ENCODE assay signal across 8 cellular contexts in the genomic region with DNA sequence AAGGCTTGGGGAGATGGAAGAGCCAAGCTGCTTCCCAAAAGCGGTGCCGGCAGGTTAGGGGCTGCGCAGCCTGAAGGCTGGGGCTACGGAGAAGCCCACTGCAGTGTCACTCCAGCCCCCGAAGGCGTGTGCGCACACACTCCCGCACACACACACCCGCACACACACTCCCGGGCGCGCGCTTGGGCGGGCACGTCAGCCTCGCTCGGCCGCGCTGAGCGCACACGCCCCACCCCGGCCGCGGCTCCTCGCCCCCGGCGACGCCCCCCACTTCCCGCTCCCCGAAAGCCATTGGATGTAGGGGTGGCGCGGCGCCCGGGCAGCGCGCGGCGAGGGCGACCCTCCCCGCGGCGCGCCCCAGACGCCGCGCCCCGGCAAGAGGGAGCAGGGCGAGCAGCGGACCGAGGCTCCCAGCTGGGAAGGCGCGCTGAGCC. TPM values are rescaled to one million over a fixed set of nuclear protein-coding genes. Genes with fewer than 3 reads are reported as not detected.
DNase-seq lines count a peak whose midpoint lies in the region; ATAC-seq and TF ChIP-seq lines count a peak whose summit lies in the region.

A gene with protein sequence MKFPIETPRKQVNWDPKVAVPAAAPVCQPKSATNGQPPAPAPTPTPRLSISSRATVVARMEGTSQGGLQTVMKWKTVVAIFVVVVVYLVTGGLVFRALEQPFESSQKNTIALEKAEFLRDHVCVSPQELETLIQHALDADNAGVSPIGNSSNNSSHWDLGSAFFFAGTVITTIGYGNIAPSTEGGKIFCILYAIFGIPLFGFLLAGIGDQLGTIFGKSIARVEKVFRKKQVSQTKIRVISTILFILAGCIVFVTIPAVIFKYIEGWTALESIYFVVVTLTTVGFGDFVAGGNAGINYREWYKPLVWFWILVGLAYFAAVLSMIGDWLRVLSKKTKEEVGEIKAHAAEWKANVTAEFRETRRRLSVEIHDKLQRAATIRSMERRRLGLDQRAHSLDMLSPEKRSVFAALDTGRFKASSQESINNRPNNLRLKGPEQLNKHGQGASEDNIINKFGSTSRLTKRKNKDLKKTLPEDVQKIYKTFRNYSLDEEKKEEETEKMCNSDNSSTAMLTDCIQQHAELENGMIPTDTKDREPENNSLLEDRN (minus strand): TSS at position 184 of the 434 bp plus-strand sequence. CDS start 471 bp downstream, outside the sequence.

- H3K27ac ChIP-seq in ACC112 (ENCODE audit: low read depth, low read length) (no peak within 1 kb of the TSS), mesodermal cell (ENCODE audit: low read depth, low read length, severe bottlenecking) (no peak within 1 kb of the TSS), adrenal gland (no peak within 1 kb of the TSS)

- TF ChIP-seq POLR2A in adrenal gland (IDR thresholded peaks at IDR 0.05), result no peak

- in situ Hi-C loops in astrocyte of the spinal cord (cut with HindIII; ENCODE audit: low sequenced_read_pairs), result no loop called here

- H3K9me3 ChIP-seq in mesodermal cell (ENCODE audit: control insufficient read depth, low read length) (no peaks in the 10 kb centered on the region), adrenal gland (replicated peaks in 1 of 3) (no peaks in the 10 kb centered on the region)

- TF ChIP-seq CTCF in astrocyte of the spinal cord (IDR thresholded peaks at IDR 0.05; ENCODE audit: low read depth, low read length), result no peak
- TF ChIP-seq CTCF in adrenal gland (IDR thresholded peaks at IDR 0.05), result no peak
- no peak for TF ChIP-seq CTCF in omental fat pad (IDR thresholded peaks at IDR 0.05)

- no peak within 1 kb of the TSS for H2AFZ ChIP-seq in ACC112 (ENCODE audit: low read length, unreplicated experiment)

- ATAC-seq in GM18858 (IDR thresholded peaks at IDR 0.05; ENCODE audit: unreplicated experiment) (peak; percentile 14), HG03097 (IDR thresholded peaks at IDR 0.05; ENCODE audit: low FRiP score, unreplicated experiment) (peak; percentile 18), omental fat pad (ENCODE audit: low FRiP score) (no peak)

- intact Hi-C loops in adrenal gland (cut with DNase I), result no loop called here

- DNase-seq in astrocyte of the spinal cord (ENCODE audit: low read depth, low spot score) (peak; percentile 10), A172 (ENCODE audit: low spot score) (no peak), adrenal gland (no peak), omental fat pad (ENCODE audit: low spot score) (no peak)

- H3K4me3 ChIP-seq in ACC112 (ENCODE audit: low read depth, low read length) (peak within 1 kb of the TSS; percentile 56), astrocyte of the spinal cord (ENCODE audit: low read depth, low read length) (peak within 1 kb of the TSS; percentile 20), mesodermal cell (ENCODE audit: extremely low read depth, insufficient read depth, low read length, poor library complexity, severe bottlenecking) (peak within 1 kb of the TSS; percentile 47), adrenal gland (peak within 1 kb of the TSS in 1 of 4 donors; percentile 46)

- WGBS in mesodermal cell (ENCODE audit: insufficient coverage in 2 of 2), 2 experiments, result 0% methylated on average over 7 to 13 of the region's 52 CpGs
- 0 to 1% (median 0%) methylated on average over 2 to 52 of the region's 52 CpGs for WGBS in adrenal gland, 4 donors

- no peaks in the 10 kb centered on the region for H3K4me1 ChIP-seq in ACC112 (ENCODE audit: control insufficient read depth, insufficient read depth, low read length, unreplicated experiment)
- no peaks in the 10 kb centered on the region for H3K4me1 ChIP-seq in mesodermal cell (ENCODE audit: control insufficient read depth, insufficient read depth, low read length, poor library complexity, severe bottlenecking)
- H3K4me1 ChIP-seq in adrenal gland (replicated peaks in 1 of 2), result no peaks in the 10 kb centered on the region

- H3K27me3 ChIP-seq in ACC112 (ENCODE audit: insufficient read depth, low read length), result peaks cover 98% of the 10 kb centered on the region
- peaks cover 51% of the 10 kb centered on the region for H3K27me3 ChIP-seq in adrenal gland

- H3K36me3 ChIP-seq in ACC112 (ENCODE audit: insufficient read depth, low read length) (no peaks in the 10 kb centered on the region), mesodermal cell (ENCODE audit: control insufficient read depth, insufficient read depth, low read length) (no peaks in the 10 kb centered on the region), adrenal gland (replicated peaks in 1 of 2) (no peaks in the 10 kb centered on the region)

- H3K79me2 ChIP-seq in ACC112 (ENCODE audit: control insufficient read depth, insufficient read depth, low read length, unreplicated experiment), result no peaks in the 10 kb centered on the region

RNA-seq across cellular contexts. Expression of the gene that starts here (rescaled TPM):
- polyA plus RNA-seq in mesodermal cell (2013, experiment 1 of 2), result 0.74 TPM
- 0.71 TPM for polyA plus RNA-seq in mesodermal cell (2013, experiment 2 of 2)
- total RNA-seq in A172 (2014; rRNA removed; shearing (Covaris generic)), result not detected in 2 replicates
- total RNA-seq in adrenal gland, result under 1 TPM in 2 of 8 donors, not detected in 6; 0.60 to 0.69 TPM
- under 1 TPM in 2 of 3 donors, not detected in 1; 0.03 to 0.05 TPM for polyA plus RNA-seq in adrenal gland
- not detected for total RNA-seq in omental fat pad
